8 cellular contexts compared by ENCODE assay signal in genomic region chr20:50146732-50147662, GRCh38. TPM values are rescaled to one million over a fixed set of nuclear protein-coding genes. Genes with fewer than 3 reads are reported as not detected.
A peak's percentile ranks its signal among the peaks of the same experiment; 100 is the strongest.
DNase-seq lines count a peak whose midpoint lies in the region; ATAC-seq and TF ChIP-seq lines count a peak whose summit lies in the region.

No MANE protein-coding gene starts in this region.

- H3K9me3 ChIP-seq in T-helper 17 cell (ENCODE audit: control insufficient read depth, low read length, poor library complexity, severe bottlenecking) (no peaks in the 10 kb centered on the region), liver (ENCODE audit: control insufficient read depth in 4 of 4, low read length in 3 of 4) (no peaks in the 10 kb centered on the region)

- peaks cover 4 to 9% (median 7%) of the 10 kb centered on the region in 4 donors for H3K36me3 ChIP-seq in liver (ENCODE audit: control insufficient read depth in 4 of 4, insufficient read depth in 3 of 4, low read depth in 1 of 4, low read length in 3 of 4)

- no peaks in the 10 kb centered on the region for H3K27me3 ChIP-seq in liver (ENCODE audit: control insufficient read depth in 4 of 4, insufficient read depth in 4 of 4, low read length in 3 of 4)

- H3K4me3 ChIP-seq in GM12875 (ENCODE audit: low read depth, low read length) (peak overlapping the region; percentile 1), liver (ENCODE audit: low read depth in 1 of 3, low read length in 3 of 3) (no peak overlapping the region)

- H3K9ac ChIP-seq in liver (ENCODE audit: low read depth in 1 of 2, low read length in 2 of 2) = no peak overlapping the region

- peak overlapping the region; percentile 9 for H3K27ac ChIP-seq in angular gyrus (ENCODE audit: low read depth, low read length)
- H3K27ac ChIP-seq in liver (ENCODE audit: low read depth in 1 of 2, low read length in 2 of 2) = peak overlapping the region; percentile 53 to 58

- TF ChIP-seq CTCF in GM12875 (IDR thresholded peaks at IDR 0.05; ENCODE audit: borderline replicate concordance, insufficient read depth, low read depth, low read length) (no peak), liver (IDR thresholded peaks at IDR 0.05; ENCODE audit: low read depth, low read length, missing input control) (no peak)

- DNase-seq in T-helper 17 cell (peak; percentile 47 to 62 (median 52)), NCI-H146 (lab: John Stamatoyannopoulos, UW) (no peak), inferior parietal cortex (ENCODE audit: extremely low spot score) (no peak)
- peak; percentile 29 for DNase-seq in stimulated activated CD8-positive, alpha-beta memory T cell treated with anti-CD3 and anti-CD28 coated beads, Interleukin-15, amount 100 ng/mL, for 24 hours (ENCODE audit: low read depth)

- H3K27me3 Mint-ChIP-seq in T-helper 17 cell = no peaks in the 10 kb centered on the region

- H3K4me1 ChIP-seq in liver (ENCODE audit: control insufficient read depth in 4 of 4, insufficient read depth in 4 of 4, low read length in 3 of 4) = peaks cover 6 to 27% (median 15%) of the 10 kb centered on the region in 4 donors

- H3K4me1 Mint-ChIP-seq in T-helper 17 cell = peaks cover 58% of the 10 kb centered on the region

- TF ChIP-seq RAD21 in liver (IDR thresholded peaks at IDR 0.05) = no peak

- peak; percentile 52 for ATAC-seq in HG03060 (IDR thresholded peaks at IDR 0.05; ENCODE audit: low read depth, unreplicated experiment)
- ATAC-seq in T-helper 17 cell = peak; percentile 99

- peaks cover 5% of the 10 kb centered on the region for H3K36me3 Mint-ChIP-seq in T-helper 17 cell (ENCODE audit: low read depth)

- H3K27ac Mint-ChIP-seq in T-helper 17 cell = peak overlapping the region; percentile 97

- H3K4me3 Mint-ChIP-seq in T-helper 17 cell = peak overlapping the region; percentile 81

- WGBS in liver = 70% methylated on average over 17 of the region's 17 CpGs

TF ChIP-seq in liver, 16 proteins besides CTCF, POLR2A, EP300 and RAD21:
- TF ChIP-seq TAF1 (conservative IDR thresholded peaks at IDR 0.05) (no peak), YY1 (IDR thresholded peaks at IDR 0.05) (peak; percentile 32)

RNA-seq across cellular contexts. Expression of gene PEDS1, which starts 6.5 kb away (rescaled TPM):
- total RNA-seq in T-helper 17 cell (10 to 100 TPM; 14.3 to 22.6 TPM), liver (1 to 10 TPM; 4.8 to 6.5 TPM)
- 10 to 100 TPM; 10.7 to 19.3 TPM for polyA plus RNA-seq in liver

RNA-seq across cellular contexts. Expression of gene UBE2V1, which starts 34.0 kb away (rescaled TPM):
- 100 to 1,000 TPM; 124 to 151 TPM for total RNA-seq in T-helper 17 cell
- total RNA-seq in liver = 10 to 100 TPM; 27.9 to 29.7 TPM
- 10 to 100 TPM; 38.8 to 53.0 TPM for polyA plus RNA-seq in liver

RNA-seq across cellular contexts. Expression of gene CEBPB, which starts 43.6 kb away (rescaled TPM):
- total RNA-seq in T-helper 17 cell (10 to 100 TPM; 18.1 to 32.8 TPM), liver (10 to 100 TPM; 21.3 to 61.8 TPM)
- 10 to 100 TPM; 19.7 to 37.0 TPM for polyA plus RNA-seq in liver

Comparison
In these comparisons a context has a peak if more than half of its experiments do, and no peak if none do; other contexts are left out.
1. DNase-seq: peak in T-helper 17 cell (3 of 3) and stimulated activated CD8-positive, alpha-beta memory T cell treated with anti-CD3 and anti-CD28 coated beads, Interleukin-15, amount 100 ng/mL, for 24 hours (single experiment); none in NCI-H146 (single experiment) and inferior parietal cortex (single experiment).
2. RNA of gene UBE2V1, which starts 34.0 kb away (total RNA-seq): 124 to 151 TPM in T-helper 17 cell; 27.9 to 29.7 TPM in liver; every median in the first group is over 4 times any median in the second.